In the genomic region with DNA sequence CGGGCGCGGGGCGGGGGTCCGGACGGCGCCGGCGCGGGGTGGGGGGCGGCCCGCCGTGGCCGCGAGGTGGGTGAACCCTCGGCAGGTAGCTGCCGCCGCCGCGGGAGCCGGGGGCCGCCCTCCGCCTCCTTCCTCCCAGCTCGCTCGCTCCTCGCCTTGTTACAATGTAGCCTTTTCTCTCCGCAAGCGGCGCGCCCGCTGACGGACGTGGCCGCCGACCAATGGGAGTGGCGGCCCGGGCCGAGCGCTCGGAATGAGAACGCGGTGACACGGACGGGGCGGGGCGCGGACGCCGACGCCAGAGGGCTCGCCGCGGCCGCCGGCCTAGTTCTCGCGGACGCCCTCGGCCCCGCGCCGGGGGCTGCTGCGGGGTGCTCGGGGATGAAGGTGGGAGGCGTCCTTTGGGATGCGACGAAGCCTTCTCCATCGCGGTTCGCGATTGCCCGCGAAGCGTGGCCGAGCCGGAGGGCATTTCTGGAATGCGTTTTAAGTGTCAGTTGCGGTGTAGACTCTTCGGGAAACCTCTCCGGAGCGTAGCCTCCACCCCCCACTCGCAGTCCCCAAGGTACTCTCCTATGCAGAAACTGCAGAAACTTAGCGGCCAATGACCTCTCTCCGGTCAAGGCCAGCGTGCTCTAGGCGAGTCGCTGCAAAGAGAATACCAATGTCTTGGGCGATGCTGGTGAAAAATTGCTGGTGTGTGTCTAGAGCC, we compare ENCODE assay signal across 1 cellular context.
A peak's percentile ranks its signal among the peaks of the same experiment; 100 is the strongest.
TF ChIP-seq lines count a peak whose summit lies in the region.

No MANE protein-coding gene starts in this region.

TF ChIP-seq in K562, 482 proteins besides CTCF, POLR2A, EP300 and RAD21 (continued from another document and continues in another):
- TF ChIP-seq, protein P1, sequence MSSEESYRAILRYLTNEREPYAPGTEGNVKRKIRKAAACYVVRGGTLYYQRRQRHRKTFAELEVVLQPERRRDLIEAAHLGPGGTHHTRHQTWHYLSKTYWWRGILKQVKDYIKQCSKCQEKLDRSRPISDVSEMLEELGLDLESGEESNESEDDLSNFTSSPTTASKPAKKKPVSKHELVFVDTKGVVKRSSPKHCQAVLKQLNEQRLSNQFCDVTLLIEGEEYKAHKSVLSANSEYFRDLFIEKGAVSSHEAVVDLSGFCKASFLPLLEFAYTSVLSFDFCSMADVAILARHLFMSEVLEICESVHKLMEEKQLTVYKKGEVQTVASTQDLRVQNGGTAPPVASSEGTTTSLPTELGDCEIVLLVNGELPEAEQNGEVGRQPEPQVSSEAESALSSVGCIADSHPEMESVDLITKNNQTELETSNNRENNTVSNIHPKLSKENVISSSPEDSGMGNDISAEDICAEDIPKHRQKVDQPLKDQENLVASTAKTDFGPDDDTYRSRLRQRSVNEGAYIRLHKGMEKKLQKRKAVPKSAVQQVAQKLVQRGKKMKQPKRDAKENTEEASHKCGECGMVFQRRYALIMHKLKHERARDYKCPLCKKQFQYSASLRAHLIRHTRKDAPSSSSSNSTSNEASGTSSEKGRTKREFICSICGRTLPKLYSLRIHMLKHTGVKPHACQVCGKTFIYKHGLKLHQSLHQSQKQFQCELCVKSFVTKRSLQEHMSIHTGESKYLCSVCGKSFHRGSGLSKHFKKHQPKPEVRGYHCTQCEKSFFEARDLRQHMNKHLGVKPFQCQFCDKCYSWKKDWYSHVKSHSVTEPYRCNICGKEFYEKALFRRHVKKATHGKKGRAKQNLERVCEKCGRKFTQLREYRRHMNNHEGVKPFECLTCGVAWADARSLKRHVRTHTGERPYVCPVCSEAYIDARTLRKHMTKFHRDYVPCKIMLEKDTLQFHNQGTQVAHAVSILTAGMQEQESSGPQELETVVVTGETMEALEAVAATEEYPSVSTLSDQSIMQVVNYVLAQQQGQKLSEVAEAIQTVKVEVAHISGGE (CRISPR knock-in tag; IDR thresholded peaks at IDR 0.05) = peak in 2 of 3 experiments; percentile 63 to 95; a peak in 5 of 6 replicates
- TF ChIP-seq ZNF12 (CRISPR knock-in tag; IDR thresholded peaks at IDR 0.05) (0 out of 2 replicates have a peak, but pooled peaks have one; percentile 51), CBX5 (IDR thresholded peaks at IDR 0.05; ENCODE audit: borderline replicate concordance, low read depth) (no peak), RBM34 (IDR thresholded peaks at IDR 0.05; ENCODE audit: borderline replicate concordance, insufficient read depth, low read length) (no peak), PTTG1 (tag; IDR thresholded peaks at IDR 0.05; ENCODE audit: low read depth) (no peak), ZNF253 (CRISPR knock-in tag; conservative IDR thresholded peaks at IDR 0.05) (no peak), ZBTB43 (CRISPR knock-in tag; IDR thresholded peaks at IDR 0.05) (no peak), SAP30 (IDR thresholded peaks at IDR 0.05; ENCODE audit: borderline replicate concordance, insufficient read depth, low read depth, low read length, poor library complexity, severe bottlenecking) (no peak), MCM7 (IDR thresholded peaks at IDR 0.05) (no peak), SETDB1 (IDR thresholded peaks at IDR 0.05; ENCODE audit: low read length) (no peak), SLC30A9 (CRISPR knock-in tag; IDR thresholded peaks at IDR 0.05) (no peak), ZNF740 (CRISPR knock-in tag; IDR thresholded peaks at IDR 0.05) (peak; percentile 38; the same call in 1 of the 2 replicates), ZNF740 (tag; IDR thresholded peaks at IDR 0.05) (no peak; a peak in 1 of 4 replicates), PHF20 (IDR thresholded peaks at IDR 0.05; ENCODE audit: partially characterized antibody) (no peak), ARID2 (IDR thresholded peaks at IDR 0.05) (no peak), BRD9 (IDR thresholded peaks at IDR 0.05; ENCODE audit: low read depth, partially characterized antibody) (no peak), ZNF239 (CRISPR knock-in tag; IDR thresholded peaks at IDR 0.05) (no peak), ZBTB26 (CRISPR knock-in tag; IDR thresholded peaks at IDR 0.05) (no peak), SREBF1 (IDR thresholded peaks at IDR 0.05; ENCODE audit: borderline replicate concordance, low read depth, low read length) (no peak), ZNF23 (CRISPR knock-in tag; IDR thresholded peaks at IDR 0.05) (no peak), PURB (CRISPR knock-in tag; IDR thresholded peaks at IDR 0.05; ENCODE audit: low read depth) (no peak), ZNF830 (CRISPR knock-in tag; IDR thresholded peaks at IDR 0.05) (no peak), RBFOX2 (IDR thresholded peaks at IDR 0.05; ENCODE audit: low read depth, low read length) (peak; percentile 87), CEBPB (tag; IDR thresholded peaks at IDR 0.05) (no peak), ZNF175 (CRISPR knock-in tag; IDR thresholded peaks at IDR 0.05; ENCODE audit: low read depth) (no peak), FUS (optimal IDR thresholded peaks at IDR 0.05; ENCODE audit: low read depth, low read length) (no peak), ZNF124 (CRISPR knock-in tag; IDR thresholded peaks at IDR 0.05) (no peak), CHCHD3 (CRISPR knock-in tag; IDR thresholded peaks at IDR 0.05) (no peak)
- TF ChIP-seq, protein P2, sequence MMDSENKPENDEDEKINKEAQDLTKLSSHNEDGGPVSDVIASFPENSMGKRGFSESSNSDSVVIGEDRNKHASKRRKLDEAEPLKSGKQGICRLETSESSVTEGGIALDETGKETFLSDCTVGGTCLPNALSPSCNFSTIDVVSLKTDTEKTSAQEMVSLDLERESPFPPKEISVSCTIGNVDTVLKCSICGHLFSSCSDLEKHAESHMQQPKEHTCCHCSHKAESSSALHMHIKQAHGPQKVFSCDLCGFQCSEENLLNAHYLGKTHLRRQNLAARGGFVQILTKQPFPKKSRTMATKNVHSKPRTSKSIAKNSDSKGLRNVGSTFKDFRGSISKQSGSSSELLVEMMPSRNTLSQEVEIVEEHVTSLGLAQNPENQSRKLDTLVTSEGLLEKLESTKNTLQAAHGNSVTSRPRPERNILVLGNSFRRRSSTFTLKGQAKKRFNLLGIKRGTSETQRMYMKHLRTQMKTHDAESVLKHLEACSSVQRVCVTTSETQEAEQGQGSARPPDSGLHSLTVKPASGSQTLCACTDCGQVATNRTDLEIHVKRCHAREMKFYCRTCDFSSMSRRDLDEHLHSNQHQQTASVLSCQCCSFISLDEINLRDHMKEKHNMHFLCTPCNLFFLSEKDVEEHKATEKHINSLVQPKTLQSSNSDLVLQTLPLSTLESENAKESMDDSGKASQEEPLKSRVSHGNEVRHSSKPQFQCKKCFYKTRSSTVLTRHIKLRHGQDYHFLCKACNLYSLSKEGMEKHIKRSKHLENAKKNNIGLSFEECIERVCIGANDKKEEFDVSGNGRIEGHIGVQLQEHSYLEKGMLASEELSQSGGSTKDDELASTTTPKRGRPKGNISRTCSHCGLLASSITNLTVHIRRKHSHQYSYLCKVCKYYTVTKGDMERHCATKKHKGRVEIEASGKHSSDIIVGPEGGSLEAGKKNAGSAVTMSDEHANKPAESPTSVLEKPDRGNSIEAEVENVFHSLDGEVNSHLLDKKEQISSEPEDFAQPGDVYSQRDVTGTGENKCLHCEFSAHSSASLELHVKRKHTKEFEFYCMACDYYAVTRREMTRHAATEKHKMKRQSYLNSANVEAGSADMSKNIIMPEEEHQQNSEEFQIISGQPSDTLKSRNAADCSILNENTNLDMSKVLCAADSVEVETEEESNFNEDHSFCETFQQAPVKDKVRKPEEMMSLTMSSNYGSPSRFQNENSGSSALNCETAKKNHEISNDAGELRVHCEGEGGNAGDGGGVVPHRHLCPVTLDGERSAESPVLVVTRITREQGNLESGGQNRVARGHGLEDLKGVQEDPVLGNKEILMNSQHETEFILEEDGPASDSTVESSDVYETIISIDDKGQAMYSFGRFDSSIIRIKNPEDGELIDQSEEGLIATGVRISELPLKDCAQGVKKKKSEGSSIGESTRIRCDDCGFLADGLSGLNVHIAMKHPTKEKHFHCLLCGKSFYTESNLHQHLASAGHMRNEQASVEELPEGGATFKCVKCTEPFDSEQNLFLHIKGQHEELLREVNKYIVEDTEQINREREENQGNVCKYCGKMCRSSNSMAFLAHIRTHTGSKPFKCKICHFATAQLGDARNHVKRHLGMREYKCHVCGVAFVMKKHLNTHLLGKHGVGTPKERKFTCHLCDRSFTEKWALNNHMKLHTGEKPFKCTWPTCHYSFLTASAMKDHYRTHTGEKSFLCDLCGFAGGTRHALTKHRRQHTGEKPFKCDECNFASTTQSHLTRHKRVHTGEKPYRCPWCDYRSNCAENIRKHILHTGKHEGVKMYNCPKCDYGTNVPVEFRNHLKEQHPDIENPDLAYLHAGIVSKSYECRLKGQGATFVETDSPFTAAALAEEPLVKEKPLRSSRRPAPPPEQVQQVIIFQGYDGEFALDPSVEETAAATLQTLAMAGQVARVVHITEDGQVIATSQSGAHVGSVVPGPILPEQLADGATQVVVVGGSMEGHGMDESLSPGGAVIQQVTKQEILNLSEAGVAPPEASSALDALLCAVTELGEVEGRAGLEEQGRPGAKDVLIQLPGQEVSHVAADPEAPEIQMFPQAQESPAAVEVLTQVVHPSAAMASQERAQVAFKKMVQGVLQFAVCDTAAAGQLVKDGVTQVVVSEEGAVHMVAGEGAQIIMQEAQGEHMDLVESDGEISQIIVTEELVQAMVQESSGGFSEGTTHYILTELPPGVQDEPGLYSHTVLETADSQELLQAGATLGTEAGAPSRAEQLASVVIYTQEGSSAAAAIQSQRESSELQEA (IDR thresholded peaks at IDR 0.05; ENCODE audit: low read depth) = no peak
